Comparison of ENCODE assay signal across 20 cellular contexts in the genomic region with DNA sequence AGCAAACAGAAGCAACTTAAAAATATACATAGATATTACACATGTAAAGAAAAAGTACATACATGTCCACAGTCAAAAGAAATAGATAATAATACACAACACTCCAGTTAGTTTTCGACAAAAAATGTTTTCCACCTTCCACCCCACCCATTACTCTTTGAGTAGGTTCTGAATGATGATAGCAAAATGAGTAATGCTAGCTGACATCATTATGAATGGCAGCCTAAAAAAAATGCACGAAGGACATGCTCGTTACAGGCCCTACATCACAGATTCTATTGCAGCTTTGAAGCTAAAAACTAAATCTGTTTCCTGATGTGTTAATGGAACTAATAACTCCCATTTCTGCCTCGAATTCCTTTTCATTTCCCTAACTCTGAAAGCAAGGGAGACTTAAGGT.
A peak's percentile ranks its signal among the peaks of the same experiment; 100 is the strongest.
DNase-seq lines count a peak whose midpoint lies in the region; ATAC-seq, FAIRE-seq and TF ChIP-seq lines count a peak whose summit lies in the region.
"Had no signal": no experiment of that assay in that cellular context is flagged by ENCODE, and none has a peak within 500 bp of the region (broad histone marks: within the 10 kb centered on the region; RNA-seq: fewer than 3 reads in every experiment).

No MANE protein-coding gene starts in this region.

- H3F3A ChIP-seq in smooth muscle cell (ENCODE audit: low read depth): no peaks in the 10 kb centered on the region

- no peaks in the 10 kb centered on the region for H3K27me3 Mint-ChIP-seq in MCF 10A (ENCODE audit: insufficient read depth, unreplicated experiment)
- H3K27me3 Mint-ChIP-seq: B cell; CD4-positive, alpha-beta T cell had no signal

- DNase-seq in MCF 10A (ENCODE audit: unreplicated experiment) (peak; percentile 11), breast epithelium (ENCODE audit: low spot score in 2 of 2) (no peak), RKO (ENCODE audit: low spot score) (peak; percentile 40), bronchial epithelial cell (ENCODE audit: low read depth) (peak; percentile 69), smooth muscle cell (lab: John Stamatoyannopoulos, UW; ENCODE audit: unreplicated experiment) (no peak), cortex of kidney (lab: John Stamatoyannopoulos, UW) (no peak), SIG-M5 treated with dmso at 0.1 percent for 504 hours (lab: John Stamatoyannopoulos, UW; ENCODE audit: unreplicated experiment) (no peak)
- DNase-seq: 8988T; C1 segment of cervical spinal cord; Calu3; CD4-positive, alpha-beta T cell; DMS 273 treated with DMSO at 0.1 percent for 48 hours; IMR-90 had no signal

- no peak for TF ChIP-seq POLR2A in breast epithelium (IDR thresholded peaks at IDR 0.05)

- H3K4me1 Mint-ChIP-seq in MCF 10A (ENCODE audit: insufficient read depth, unreplicated experiment): no peaks in the 10 kb centered on the region
- H3K4me1 Mint-ChIP-seq: B cell had no signal

- H3K4me3 ChIP-seq in breast epithelium (no peak overlapping the region), bronchial epithelial cell (ENCODE audit: low read depth, low read length) (no peak overlapping the region), smooth muscle cell (no peak overlapping the region)
- H3K4me3 ChIP-seq: GM12878 had no signal

- intact Hi-C loops in MCF 10A (cut with micrococcal nuclease): no loop called here
- intact Hi-C loops in breast epithelium (cut with DNase I; ENCODE audit: low total_unique reads): no loop called here

- no peak overlapping the region for H3K4me3 Mint-ChIP-seq in MCF 10A (ENCODE audit: unreplicated experiment)
- H3K4me3 Mint-ChIP-seq: B cell; CD4-positive, alpha-beta T cell had no signal

- no peak overlapping the region for H3K9ac ChIP-seq in smooth muscle cell (ENCODE audit: low read depth)

- FAIRE-seq in bronchial epithelial cell (lab: Jason Lieb, UNC): no peak
- FAIRE-seq: GM12878, GM18507, H54 had no signal

- CTCF ChIA-PET in MCF 10A (lab: Yijun Ruan, JAX): no interaction called here

- no peaks in the 10 kb centered on the region for H3K79me2 ChIP-seq in smooth muscle cell (ENCODE audit: low read depth)

- no peak overlapping the region for H3K4me2 ChIP-seq in smooth muscle cell

- no TSS peak for BruUV-seq in MCF 10A (replicated peaks; lab: Mats Ljungman, UMichigan)

- ATAC-seq in GM18519 (IDR thresholded peaks at IDR 0.05; ENCODE audit: low FRiP score, unreplicated experiment): no peak
- ATAC-seq: GM12878, HCT116 had no signal

- POLR2A ChIA-PET in MCF 10A (lab: Yijun Ruan, JAX): no interaction called here

- no peaks in the 10 kb centered on the region for H4K20me1 ChIP-seq in smooth muscle cell (ENCODE audit: low read depth)

- H3K27me3 ChIP-seq in breast epithelium (no peaks in the 10 kb centered on the region), bronchial epithelial cell (ENCODE audit: control insufficient read depth, insufficient read depth, low read length) (no peaks in the 10 kb centered on the region), smooth muscle cell (ENCODE audit: low read depth) (no peaks in the 10 kb centered on the region)

- no peaks in the 10 kb centered on the region for H3K36me3 ChIP-seq in breast epithelium
- no peaks in the 10 kb centered on the region for H3K36me3 ChIP-seq in bronchial epithelial cell (ENCODE audit: control insufficient read depth, insufficient read depth, low read length)
- no peaks in the 10 kb centered on the region for H3K36me3 ChIP-seq in smooth muscle cell (ENCODE audit: low read depth)

- H3K27ac ChIP-seq in breast epithelium (no peak overlapping the region), smooth muscle cell (ENCODE audit: low read depth) (no peak overlapping the region)
- H3K27ac ChIP-seq: HL-60 had no signal

- H2AFZ ChIP-seq in smooth muscle cell (ENCODE audit: low read depth): peak overlapping the region; percentile 38

- no peaks in the 10 kb centered on the region for H3K4me1 ChIP-seq in breast epithelium
- H3K4me1 ChIP-seq in smooth muscle cell (ENCODE audit: low read depth): no peaks in the 10 kb centered on the region

- H3K9me3 ChIP-seq in breast epithelium (peaks cover 0 to 3% of the 10 kb centered on the region in 2 donors), smooth muscle cell (replicated peaks; ENCODE audit: low read depth) (no peaks in the 10 kb centered on the region)

- TF ChIP-seq CTCF in MCF 10A (IDR thresholded peaks at IDR 0.05; ENCODE audit: unreplicated experiment) (no peak), breast epithelium (IDR thresholded peaks at IDR 0.05) (no peak), bronchial epithelial cell (IDR thresholded peaks at IDR 0.05; ENCODE audit: insufficient read depth, low read length, severe bottlenecking) (no peak), smooth muscle cell (IDR thresholded peaks at IDR 0.05; ENCODE audit: borderline replicate concordance, insufficient read depth, poor library complexity, severe bottlenecking) (no peak)

- H3K36me3 Mint-ChIP-seq in MCF 10A (ENCODE audit: insufficient read depth, unreplicated experiment): no peaks in the 10 kb centered on the region

- 77% methylated on average over 4 of the region's 4 CpGs for WGBS in smooth muscle cell (ENCODE audit: low lambda C conversion rate)

- H3K9me3 Mint-ChIP-seq in MCF 10A (ENCODE audit: unreplicated experiment): peaks cover 5% of the 10 kb centered on the region

- H3K27ac Mint-ChIP-seq in MCF 10A (ENCODE audit: low read depth, unreplicated experiment): no peak overlapping the region
- H3K27ac Mint-ChIP-seq: B cell; CD4-positive, alpha-beta T cell had no signal

Comparison
In these comparisons a context has a peak if more than half of its experiments do, and no peak if none do; other contexts are left out.
1. DNase-seq: peak in MCF 10A (single experiment), RKO (single experiment) and bronchial epithelial cell (single experiment); none in breast epithelium (0 of 2), smooth muscle cell (single experiment), cortex of kidney (single experiment) and SIG-M5 treated with dmso at 0.1 percent for 504 hours (single experiment).